1 cellular context compared by ENCODE assay signal in genomic region chr13:96946709-96947311, GRCh38.
TF ChIP-seq lines count a peak whose summit lies in the region.

No MANE protein-coding gene starts in this region.

TF ChIP-seq in HepG2, 621 proteins besides CTCF, POLR2A, EP300 and RAD21 (continued from another document and continues in another):
- no peak for TF ChIP-seq ZNF784 (CRISPR knock-in tag; IDR thresholded peaks at IDR 0.05; ENCODE audit: borderline replicate concordance)
- TF ChIP-seq ZNF256 (CRISPR knock-in tag; conservative IDR thresholded peaks at IDR 0.05): no peak
- no peak for TF ChIP-seq ZNF850 (CRISPR knock-in tag; conservative IDR thresholded peaks at IDR 0.05)
- TF ChIP-seq, protein P1, sequence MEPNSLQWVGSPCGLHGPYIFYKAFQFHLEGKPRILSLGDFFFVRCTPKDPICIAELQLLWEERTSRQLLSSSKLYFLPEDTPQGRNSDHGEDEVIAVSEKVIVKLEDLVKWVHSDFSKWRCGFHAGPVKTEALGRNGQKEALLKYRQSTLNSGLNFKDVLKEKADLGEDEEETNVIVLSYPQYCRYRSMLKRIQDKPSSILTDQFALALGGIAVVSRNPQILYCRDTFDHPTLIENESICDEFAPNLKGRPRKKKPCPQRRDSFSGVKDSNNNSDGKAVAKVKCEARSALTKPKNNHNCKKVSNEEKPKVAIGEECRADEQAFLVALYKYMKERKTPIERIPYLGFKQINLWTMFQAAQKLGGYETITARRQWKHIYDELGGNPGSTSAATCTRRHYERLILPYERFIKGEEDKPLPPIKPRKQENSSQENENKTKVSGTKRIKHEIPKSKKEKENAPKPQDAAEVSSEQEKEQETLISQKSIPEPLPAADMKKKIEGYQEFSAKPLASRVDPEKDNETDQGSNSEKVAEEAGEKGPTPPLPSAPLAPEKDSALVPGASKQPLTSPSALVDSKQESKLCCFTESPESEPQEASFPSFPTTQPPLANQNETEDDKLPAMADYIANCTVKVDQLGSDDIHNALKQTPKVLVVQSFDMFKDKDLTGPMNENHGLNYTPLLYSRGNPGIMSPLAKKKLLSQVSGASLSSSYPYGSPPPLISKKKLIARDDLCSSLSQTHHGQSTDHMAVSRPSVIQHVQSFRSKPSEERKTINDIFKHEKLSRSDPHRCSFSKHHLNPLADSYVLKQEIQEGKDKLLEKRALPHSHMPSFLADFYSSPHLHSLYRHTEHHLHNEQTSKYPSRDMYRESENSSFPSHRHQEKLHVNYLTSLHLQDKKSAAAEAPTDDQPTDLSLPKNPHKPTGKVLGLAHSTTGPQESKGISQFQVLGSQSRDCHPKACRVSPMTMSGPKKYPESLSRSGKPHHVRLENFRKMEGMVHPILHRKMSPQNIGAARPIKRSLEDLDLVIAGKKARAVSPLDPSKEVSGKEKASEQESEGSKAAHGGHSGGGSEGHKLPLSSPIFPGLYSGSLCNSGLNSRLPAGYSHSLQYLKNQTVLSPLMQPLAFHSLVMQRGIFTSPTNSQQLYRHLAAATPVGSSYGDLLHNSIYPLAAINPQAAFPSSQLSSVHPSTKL (CRISPR knock-in tag; IDR thresholded peaks at IDR 0.05): peak; percentile 46; the same call in 1 of the 2 replicates
- no peak for TF ChIP-seq HOXD1 (CRISPR knock-in tag; IDR thresholded peaks at IDR 0.05)
- TF ChIP-seq, protein P2, sequence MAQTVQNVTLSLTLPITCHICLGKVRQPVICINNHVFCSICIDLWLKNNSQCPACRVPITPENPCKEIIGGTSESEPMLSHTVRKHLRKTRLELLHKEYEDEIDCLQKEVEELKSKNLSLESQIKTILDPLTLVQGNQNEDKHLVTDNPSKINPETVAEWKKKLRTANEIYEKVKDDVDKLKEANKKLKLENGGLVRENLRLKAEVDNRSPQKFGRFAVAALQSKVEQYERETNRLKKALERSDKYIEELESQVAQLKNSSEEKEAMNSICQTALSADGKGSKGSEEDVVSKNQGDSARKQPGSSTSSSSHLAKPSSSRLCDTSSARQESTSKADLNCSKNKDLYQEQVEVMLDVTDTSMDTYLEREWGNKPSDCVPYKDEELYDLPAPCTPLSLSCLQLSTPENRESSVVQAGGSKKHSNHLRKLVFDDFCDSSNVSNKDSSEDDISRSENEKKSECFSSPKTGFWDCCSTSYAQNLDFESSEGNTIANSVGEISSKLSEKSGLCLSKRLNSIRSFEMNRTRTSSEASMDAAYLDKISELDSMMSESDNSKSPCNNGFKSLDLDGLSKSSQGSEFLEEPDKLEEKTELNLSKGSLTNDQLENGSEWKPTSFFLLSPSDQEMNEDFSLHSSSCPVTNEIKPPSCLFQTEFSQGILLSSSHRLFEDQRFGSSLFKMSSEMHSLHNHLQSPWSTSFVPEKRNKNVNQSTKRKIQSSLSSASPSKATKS (CRISPR knock-in tag; IDR thresholded peaks at IDR 0.05): no peak
- TF ChIP-seq GATAD1 (CRISPR knock-in tag; IDR thresholded peaks at IDR 0.05): no peak
- no peak for TF ChIP-seq ZNF550 (CRISPR knock-in tag; IDR thresholded peaks at IDR 0.05; ENCODE audit: borderline replicate concordance)
- no peak for TF ChIP-seq ZNF703 (CRISPR knock-in tag; IDR thresholded peaks at IDR 0.05; ENCODE audit: borderline replicate concordance)
- no peak for TF ChIP-seq KLF11 (CRISPR knock-in tag; IDR thresholded peaks at IDR 0.05)
- TF ChIP-seq CEBPG (CRISPR knock-in tag; IDR thresholded peaks at IDR 0.05): no peak
- no peak for TF ChIP-seq SMARCC2 (IDR thresholded peaks at IDR 0.05)
- TF ChIP-seq ZSCAN20 (CRISPR knock-in tag; IDR thresholded peaks at IDR 0.05; ENCODE audit: borderline replicate concordance): no peak
- TF ChIP-seq, protein P3, sequence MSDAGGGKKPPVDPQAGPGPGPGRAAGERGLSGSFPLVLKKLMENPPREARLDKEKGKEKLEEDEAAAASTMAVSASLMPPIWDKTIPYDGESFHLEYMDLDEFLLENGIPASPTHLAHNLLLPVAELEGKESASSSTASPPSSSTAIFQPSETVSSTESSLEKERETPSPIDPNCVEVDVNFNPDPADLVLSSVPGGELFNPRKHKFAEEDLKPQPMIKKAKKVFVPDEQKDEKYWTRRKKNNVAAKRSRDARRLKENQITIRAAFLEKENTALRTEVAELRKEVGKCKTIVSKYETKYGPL (CRISPR knock-in tag; IDR thresholded peaks at IDR 0.05): no peak
- no peak for TF ChIP-seq HDAC1 (CRISPR knock-in tag; IDR thresholded peaks at IDR 0.05)
- no peak for TF ChIP-seq ZNF160 (CRISPR knock-in tag; IDR thresholded peaks at IDR 0.05)
- peak; percentile 67; the same call in 1 of the 2 replicates for TF ChIP-seq ZNF292 (CRISPR knock-in tag; IDR thresholded peaks at IDR 0.05; ENCODE audit: borderline replicate concordance, low read depth)
- no peak for TF ChIP-seq ZNF75D (CRISPR knock-in tag; IDR thresholded peaks at IDR 0.05; ENCODE audit: borderline replicate concordance)
- TF ChIP-seq U2AF1 (optimal IDR thresholded peaks at IDR 0.05; ENCODE audit: low read depth, low read length): no peak
- TF ChIP-seq ZKSCAN1 (IDR thresholded peaks at IDR 0.05; ENCODE audit: low read length): no peak
- TF ChIP-seq NR2F6 (IDR thresholded peaks at IDR 0.05): no peak
- TF ChIP-seq NR2F6 (CRISPR knock-in tag; IDR thresholded peaks at IDR 0.05): 0 out of 2 replicates have a peak, but pooled peaks have one; percentile 28
- no peak for TF ChIP-seq MTF2 (CRISPR knock-in tag; IDR thresholded peaks at IDR 0.05; ENCODE audit: borderline replicate concordance)
- TF ChIP-seq TFAP4 (IDR thresholded peaks at IDR 0.05; ENCODE audit: borderline replicate concordance, low read depth): peak; percentile 16; the same call in 1 of the 2 replicates
- TF ChIP-seq AGO2 (optimal IDR thresholded peaks at IDR 0.05; ENCODE audit: low read depth, low read length): no peak
- TF ChIP-seq, protein P4, sequence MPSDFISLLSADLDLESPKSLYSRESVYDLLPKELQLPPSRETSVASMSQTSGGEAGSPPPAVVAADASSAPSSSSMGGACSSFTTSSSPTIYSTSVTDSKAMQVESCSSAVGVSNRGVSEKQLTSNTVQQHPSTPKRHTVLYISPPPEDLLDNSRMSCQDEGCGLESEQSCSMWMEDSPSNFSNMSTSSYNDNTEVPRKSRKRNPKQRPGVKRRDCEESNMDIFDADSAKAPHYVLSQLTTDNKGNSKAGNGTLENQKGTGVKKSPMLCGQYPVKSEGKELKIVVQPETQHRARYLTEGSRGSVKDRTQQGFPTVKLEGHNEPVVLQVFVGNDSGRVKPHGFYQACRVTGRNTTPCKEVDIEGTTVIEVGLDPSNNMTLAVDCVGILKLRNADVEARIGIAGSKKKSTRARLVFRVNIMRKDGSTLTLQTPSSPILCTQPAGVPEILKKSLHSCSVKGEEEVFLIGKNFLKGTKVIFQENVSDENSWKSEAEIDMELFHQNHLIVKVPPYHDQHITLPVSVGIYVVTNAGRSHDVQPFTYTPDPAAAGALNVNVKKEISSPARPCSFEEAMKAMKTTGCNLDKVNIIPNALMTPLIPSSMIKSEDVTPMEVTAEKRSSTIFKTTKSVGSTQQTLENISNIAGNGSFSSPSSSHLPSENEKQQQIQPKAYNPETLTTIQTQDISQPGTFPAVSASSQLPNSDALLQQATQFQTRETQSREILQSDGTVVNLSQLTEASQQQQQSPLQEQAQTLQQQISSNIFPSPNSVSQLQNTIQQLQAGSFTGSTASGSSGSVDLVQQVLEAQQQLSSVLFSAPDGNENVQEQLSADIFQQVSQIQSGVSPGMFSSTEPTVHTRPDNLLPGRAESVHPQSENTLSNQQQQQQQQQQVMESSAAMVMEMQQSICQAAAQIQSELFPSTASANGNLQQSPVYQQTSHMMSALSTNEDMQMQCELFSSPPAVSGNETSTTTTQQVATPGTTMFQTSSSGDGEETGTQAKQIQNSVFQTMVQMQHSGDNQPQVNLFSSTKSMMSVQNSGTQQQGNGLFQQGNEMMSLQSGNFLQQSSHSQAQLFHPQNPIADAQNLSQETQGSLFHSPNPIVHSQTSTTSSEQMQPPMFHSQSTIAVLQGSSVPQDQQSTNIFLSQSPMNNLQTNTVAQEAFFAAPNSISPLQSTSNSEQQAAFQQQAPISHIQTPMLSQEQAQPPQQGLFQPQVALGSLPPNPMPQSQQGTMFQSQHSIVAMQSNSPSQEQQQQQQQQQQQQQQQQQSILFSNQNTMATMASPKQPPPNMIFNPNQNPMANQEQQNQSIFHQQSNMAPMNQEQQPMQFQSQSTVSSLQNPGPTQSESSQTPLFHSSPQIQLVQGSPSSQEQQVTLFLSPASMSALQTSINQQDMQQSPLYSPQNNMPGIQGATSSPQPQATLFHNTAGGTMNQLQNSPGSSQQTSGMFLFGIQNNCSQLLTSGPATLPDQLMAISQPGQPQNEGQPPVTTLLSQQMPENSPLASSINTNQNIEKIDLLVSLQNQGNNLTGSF (CRISPR knock-in tag; IDR thresholded peaks at IDR 0.05): no peak
- 0 out of 2 replicates have a peak, but pooled peaks have one; percentile 21 for TF ChIP-seq SALL1 (CRISPR knock-in tag; IDR thresholded peaks at IDR 0.05)
- no peak for TF ChIP-seq ZNF121 (CRISPR knock-in tag; IDR thresholded peaks at IDR 0.05)
- no peak for TF ChIP-seq KLF13 (CRISPR knock-in tag; IDR thresholded peaks at IDR 0.05)
- TF ChIP-seq SIX1 (CRISPR knock-in tag; IDR thresholded peaks at IDR 0.05; ENCODE audit: borderline replicate concordance): no peak
- no peak for TF ChIP-seq ZNF879 (CRISPR knock-in tag; IDR thresholded peaks at IDR 0.05)
- TF ChIP-seq NBN (conservative IDR thresholded peaks at IDR 0.05): no peak
- TF ChIP-seq TCF7 (IDR thresholded peaks at IDR 0.05; ENCODE audit: low read depth): peak; percentile 81
- TF ChIP-seq ZNF644 (CRISPR knock-in tag; IDR thresholded peaks at IDR 0.05; ENCODE audit: low read depth): peak; percentile 84
- no peak for TF ChIP-seq CERS6 (CRISPR knock-in tag; IDR thresholded peaks at IDR 0.05)
- TF ChIP-seq KDM5B (CRISPR knock-in tag; IDR thresholded peaks at IDR 0.05; ENCODE audit: borderline replicate concordance): no peak
- no peak for TF ChIP-seq ATRX (CRISPR knock-in tag; IDR thresholded peaks at IDR 0.05; ENCODE audit: borderline replicate concordance)
- TF ChIP-seq, protein P5, sequence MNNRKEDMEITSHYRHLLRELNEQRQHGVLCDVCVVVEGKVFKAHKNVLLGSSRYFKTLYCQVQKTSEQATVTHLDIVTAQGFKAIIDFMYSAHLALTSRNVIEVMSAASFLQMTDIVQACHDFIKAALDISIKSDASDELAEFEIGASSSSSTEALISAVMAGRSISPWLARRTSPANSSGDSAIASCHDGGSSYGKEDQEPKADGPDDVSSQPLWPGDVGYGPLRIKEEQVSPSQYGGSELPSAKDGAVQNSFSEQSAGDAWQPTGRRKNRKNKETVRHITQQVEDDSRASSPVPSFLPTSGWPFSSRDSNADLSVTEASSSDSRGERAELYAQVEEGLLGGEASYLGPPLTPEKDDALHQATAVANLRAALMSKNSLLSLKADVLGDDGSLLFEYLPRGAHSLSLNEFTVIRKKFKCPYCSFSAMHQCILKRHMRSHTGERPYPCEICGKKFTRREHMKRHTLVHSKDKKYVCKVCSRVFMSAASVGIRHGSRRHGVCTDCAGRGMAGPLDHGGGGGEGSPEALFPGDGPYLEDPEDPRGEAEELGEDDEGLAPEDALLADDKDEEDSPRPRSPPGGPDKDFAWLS (CRISPR knock-in tag; IDR thresholded peaks at IDR 0.05; ENCODE audit: borderline replicate concordance): no peak
- peak; percentile 43; the same call in 1 of the 2 replicates for TF ChIP-seq MAX (IDR thresholded peaks at IDR 0.05)
- peak; percentile 41 for TF ChIP-seq XRCC5 (optimal IDR thresholded peaks at IDR 0.05; ENCODE audit: low read length)
- no peak for TF ChIP-seq ZNF343 (CRISPR knock-in tag; IDR thresholded peaks at IDR 0.05)
- no peak for TF ChIP-seq POLR2AphosphoS5 (IDR thresholded peaks at IDR 0.05; ENCODE audit: low read depth, low read length)
- TF ChIP-seq NCOR1 (IDR thresholded peaks at IDR 0.05; ENCODE audit: borderline replicate concordance, low read length): no peak
- no peak for TF ChIP-seq SNAI1 (CRISPR knock-in tag; IDR thresholded peaks at IDR 0.05; ENCODE audit: borderline replicate concordance)
- no peak for TF ChIP-seq NFE2L1 (CRISPR knock-in tag; IDR thresholded peaks at IDR 0.05; ENCODE audit: borderline replicate concordance)
- no peak for TF ChIP-seq ZNF24 (IDR thresholded peaks at IDR 0.05)
